In genomic region chr5:72463499-72464052, GRCh38 we compare ENCODE assay signal across 18 cellular contexts. TPM values are rescaled to one million over a fixed set of nuclear protein-coding genes. Genes with fewer than 3 reads are reported as not detected.
DNase-seq lines count a peak whose midpoint lies in the region; ATAC-seq, FAIRE-seq and TF ChIP-seq lines count a peak whose summit lies in the region.
"Had no signal": no experiment of that assay in that cellular context is flagged by ENCODE, and none has a peak within 500 bp of the region (broad histone marks: within the 10 kb centered on the region; RNA-seq: fewer than 3 reads in every experiment).

No MANE protein-coding gene starts in this region.

- H3K4me1 ChIP-seq in GM23338 (ENCODE audit: insufficient read depth) (no peaks in the 10 kb centered on the region), H1 (replicated peaks in 1 of 4; ENCODE audit: control insufficient read depth in 3 of 4, insufficient read depth in 4 of 4, low read length in 3 of 4) (no peaks in the 10 kb centered on the region), neural progenitor cell (no peaks in the 10 kb centered on the region), pancreas (peaks cover 0 to 7% (median 0%) of the 10 kb centered on the region in 3 donors)

- intact Hi-C loops in pancreas (cut with DNase I), result no loop called here

- H3K9ac ChIP-seq in H1 (replicated peaks in 1 of 4; ENCODE audit: extremely low read depth in 1 of 4, low read depth in 3 of 4, low read length in 3 of 4) (no peak overlapping the region), neural progenitor cell (no peak overlapping the region)

- H3K18ac ChIP-seq in H1 (ENCODE audit: extremely low read depth, low read length), result no peak overlapping the region

- TF ChIP-seq POLR2A in H1 (IDR thresholded peaks at IDR 0.05; ENCODE audit: control extremely low read depth in 1 of 2, low read depth in 2 of 2, low read length in 2 of 2), result no peak

- no peaks in the 10 kb centered on the region for H3K36me3 ChIP-seq in GM23338 (ENCODE audit: insufficient read depth)
- no peaks in the 10 kb centered on the region for H3K36me3 ChIP-seq in H1 (ENCODE audit: control insufficient read depth in 2 of 4, insufficient read depth in 4 of 4, low read length in 3 of 4)
- H3K36me3 ChIP-seq in neural progenitor cell, result no peaks in the 10 kb centered on the region
- no peaks in the 10 kb centered on the region for H3K36me3 ChIP-seq in pancreas

- H2AFZ ChIP-seq in GM23338, result peak overlapping the region; percentile 26; the same call in 1 of the 2 replicates
- no peak overlapping the region for H2AFZ ChIP-seq in H1 (ENCODE audit: low read length)
- peak overlapping the region; percentile 23 for H2AFZ ChIP-seq in neural progenitor cell (replicated peaks)

- POLR2A ChIA-PET in H1 (lab: Charles Lee; ENCODE audit: partially characterized antibody), result no interaction called here

- no peak overlapping the region for H4K5ac ChIP-seq in H1 (ENCODE audit: insufficient read length, low read depth, low read length)

- no peak overlapping the region for H2BK20ac ChIP-seq in H1 (ENCODE audit: low read length)

- ATAC-seq in GM23338, result peak; percentile 57; the same call in 2 of the 3 replicates
- no peak for ATAC-seq in activated CD8-positive, alpha-beta memory T cell treated with anti-CD3 and anti-CD28 coated beads, Interleukin-2, amount 10 ng/mL, durations not matched to agents 7 days and 5 days
- no peak for ATAC-seq in pancreas
- ATAC-seq: activated naive CD4-positive, alpha-beta T cell treated with anti-CD3 and anti-CD28 coated beads, Interleukin-2, amount 50 U/mL, for 72 hours; HCT116; Panc1 had no signal

- no peak overlapping the region for H3K14ac ChIP-seq in H1 (ENCODE audit: insufficient read length)

- no peak overlapping the region for H2BK120ac ChIP-seq in H1 (replicated peaks; ENCODE audit: low read depth, low read length)

- peak; percentile 6 to 23; a peak in 2 of 4 replicates for TF ChIP-seq CTCF in GM23338 (conservative IDR thresholded peaks at IDR 0.05; ENCODE audit: low read depth in 2 of 2)
- peak in 2 of 3 experiments; percentile 20 to 43; a peak in 2 of 4 replicates for TF ChIP-seq CTCF in H1 (IDR thresholded peaks at IDR 0.05; ENCODE audit: control extremely low read depth in 1 of 3, insufficient read depth in 1 of 3, low read depth in 1 of 3, low read length in 3 of 3)
- TF ChIP-seq CTCF in neural progenitor cell (IDR thresholded peaks at IDR 0.05), result peak; percentile 33
- TF ChIP-seq CTCF in progenitor cell of endocrine pancreas (IDR thresholded peaks at IDR 0.05; ENCODE audit: unreplicated experiment), result no peak
- TF ChIP-seq CTCF in pancreas (IDR thresholded peaks at IDR 0.05), result no peak

- no peak overlapping the region for H3K23ac ChIP-seq in H1 (ENCODE audit: insufficient read length)

- H3K27ac ChIP-seq in GM23338 (ENCODE audit: low read depth) (no peak overlapping the region), H1 (ENCODE audit: low read depth, low read length) (no peak overlapping the region), neural progenitor cell (no peak overlapping the region), pancreas (no peak overlapping the region)

- H2BK12ac ChIP-seq in H1 (ENCODE audit: low read depth, low read length), result no peak overlapping the region

- H3K4ac ChIP-seq in H1 (replicated peaks; ENCODE audit: insufficient read length, low read depth, low read length), result no peak overlapping the region

- H3F3A ChIP-seq in GM23338 (replicated peaks; ENCODE audit: low read depth) (no peaks in the 10 kb centered on the region), neural progenitor cell (ENCODE audit: low read depth) (no peaks in the 10 kb centered on the region)

- WGBS in H1 (ENCODE audit: extremely low coverage in 1 of 2, insufficient coverage in 1 of 2, insufficient read length in 1 of 2, insufficient replicate concordance in 2 of 2, low coverage in 1 of 2, low lambda C conversion rate in 2 of 2, missing lambda C conversion rate in 1 of 2), 2 experiments, result 84% methylated on average over 5 of the region's 5 CpGs; no CpG with 5 or more reads in 1 of the 2 experiments
- WGBS in pancreas, 2 donors, result 77 to 84% methylated on average over 5 of the region's 5 CpGs

- H3K27ac Mint-ChIP-seq in GM23338, result no peak overlapping the region
- peak overlapping the region; percentile 38 for H3K27ac Mint-ChIP-seq in neural progenitor cell
- no peak overlapping the region for H3K27ac Mint-ChIP-seq in activated CD8-positive, alpha-beta memory T cell treated with anti-CD3 and anti-CD28 coated beads, Interleukin-2, amount 10 ng/mL, durations not matched to agents 7 days and 5 days
- H3K27ac Mint-ChIP-seq in progenitor cell of endocrine pancreas, result no peak overlapping the region
- H3K27ac Mint-ChIP-seq: activated naive CD4-positive, alpha-beta T cell treated with anti-CD3 and anti-CD28 coated beads, Interleukin-2, amount 50 U/mL, for 72 hours; IgD-negative memory B cell had no signal

- peaks cover 6% of the 10 kb centered on the region for H3K27me3 Mint-ChIP-seq in GM23338 (ENCODE audit: insufficient read depth, low read depth, poor library complexity)
- H3K27me3 Mint-ChIP-seq in neural progenitor cell (ENCODE audit: insufficient read depth, low read depth), result peaks cover 3% of the 10 kb centered on the region
- peaks cover 19% of the 10 kb centered on the region for H3K27me3 Mint-ChIP-seq in activated CD8-positive, alpha-beta memory T cell treated with anti-CD3 and anti-CD28 coated beads, Interleukin-2, amount 10 ng/mL, durations not matched to agents 7 days and 5 days
- peaks cover 3% of the 10 kb centered on the region for H3K27me3 Mint-ChIP-seq in progenitor cell of endocrine pancreas

- H3K9me3 ChIP-seq in H1 (ENCODE audit: insufficient read depth in 2 of 2, low read depth in 1 of 2, low read length in 1 of 2) (no peaks in the 10 kb centered on the region), neural progenitor cell (ENCODE audit: low read depth) (no peaks in the 10 kb centered on the region), pancreas (no peaks in the 10 kb centered on the region)

- H3K79me2 ChIP-seq in GM23338 (replicated peaks; ENCODE audit: insufficient read depth), result no peaks in the 10 kb centered on the region
- H3K79me2 ChIP-seq in H1 (ENCODE audit: control insufficient read depth in 1 of 2, insufficient read depth in 2 of 2, low read length in 2 of 2), result no peaks in the 10 kb centered on the region
- H3K79me2 ChIP-seq in neural progenitor cell (ENCODE audit: low read depth), result no peaks in the 10 kb centered on the region

- no peak overlapping the region for H2BK5ac ChIP-seq in H1 (ENCODE audit: low read depth, low read length)

- DNase-seq in GM23338 (ENCODE audit: low spot score) (peak; percentile 38), NCI-H1105 treated with DMSO at 0.1 percent for 48 hours (lab: John Stamatoyannopoulos, UW) (peak; percentile 44), H1 (ENCODE audit: low read depth in 1 of 2, low spot score in 2 of 2) (no peak), neural progenitor cell (ENCODE audit: low spot score) (no peak), progenitor cell of endocrine pancreas (ENCODE audit: low spot score, unreplicated experiment) (no peak), C1 segment of cervical spinal cord (lab: John Stamatoyannopoulos, UW) (no peak), pancreas (no peak)
- no peak for DNase-seq in activated CD8-positive, alpha-beta memory T cell treated with anti-CD3 and anti-CD28 coated beads, Interleukin-2, amount 10 ng/mL, durations not matched to agents 7 days and 5 days
- DNase-seq: activated CD4-positive, alpha-beta T cell treated with anti-CD3 and anti-CD28 coated beads for 1 hour; AML-193; NCI-H1694 treated with DMSO at 0.1 percent for 48 hours; NCI-H524; T-helper 1 cell had no signal

- H2BK15ac ChIP-seq in H1 (ENCODE audit: low read length), result no peak overlapping the region

- no peak for TF ChIP-seq EP300 in H1 (IDR thresholded peaks at IDR 0.05; ENCODE audit: borderline replicate concordance in 1 of 2, low read depth in 2 of 2, low read length in 2 of 2)

- H3K4me2 ChIP-seq in GM23338 (no peak overlapping the region), H1 (ENCODE audit: insufficient read depth in 1 of 2, low read depth in 2 of 2, low read length in 2 of 2) (no peak overlapping the region), neural progenitor cell (no peak overlapping the region)

- no peaks in the 10 kb centered on the region for H3K36me3 Mint-ChIP-seq in GM23338 (ENCODE audit: low read depth)
- H3K36me3 Mint-ChIP-seq in neural progenitor cell, result peaks cover 4% of the 10 kb centered on the region
- no peaks in the 10 kb centered on the region for H3K36me3 Mint-ChIP-seq in activated CD8-positive, alpha-beta memory T cell treated with anti-CD3 and anti-CD28 coated beads, Interleukin-2, amount 10 ng/mL, durations not matched to agents 7 days and 5 days
- H3K36me3 Mint-ChIP-seq in progenitor cell of endocrine pancreas (ENCODE audit: insufficient read depth), result no peaks in the 10 kb centered on the region
- H3K36me3 Mint-ChIP-seq: activated naive CD4-positive, alpha-beta T cell treated with anti-CD3 and anti-CD28 coated beads, Interleukin-2, amount 50 U/mL, for 72 hours; IgD-negative memory B cell had no signal

- no peaks in the 10 kb centered on the region for H4K20me1 ChIP-seq in GM23338 (replicated peaks; ENCODE audit: insufficient read depth)
- H4K20me1 ChIP-seq in H1 (replicated peaks in 1 of 2; ENCODE audit: control insufficient read depth in 1 of 2, insufficient read depth in 2 of 2, low read length in 2 of 2), result no peaks in the 10 kb centered on the region
- no peaks in the 10 kb centered on the region for H4K20me1 ChIP-seq in neural progenitor cell (ENCODE audit: low read depth)

- H3K79me1 ChIP-seq in H1 (ENCODE audit: low read depth, low read length), result no peaks in the 10 kb centered on the region

- H3K9me2 ChIP-seq in GM23338 (ENCODE audit: insufficient read depth), result no peaks in the 10 kb centered on the region

- H4K8ac ChIP-seq in H1 (ENCODE audit: extremely low read depth, insufficient read depth, low read length), result no peak overlapping the region

- peak in 1 of 2 experiments; percentile 27; a peak in 1 of 4 replicates for TF ChIP-seq RAD21 in H1 (IDR thresholded peaks at IDR 0.05 in 1 of 2, conservative IDR thresholded peaks at IDR 0.05 in 1 of 2; ENCODE audit: low read depth in 2 of 2, low read length in 2 of 2)

- H3K56ac ChIP-seq in H1 (replicated peaks; ENCODE audit: insufficient read length, low read depth, low read length), result no peak overlapping the region

- H3K9me3 Mint-ChIP-seq in GM23338 (no peaks in the 10 kb centered on the region), neural progenitor cell (peaks cover 12% of the 10 kb centered on the region), progenitor cell of endocrine pancreas (ENCODE audit: low read depth) (no peaks in the 10 kb centered on the region)
- no peaks in the 10 kb centered on the region for H3K9me3 Mint-ChIP-seq in activated CD8-positive, alpha-beta memory T cell treated with anti-CD3 and anti-CD28 coated beads, Interleukin-2, amount 10 ng/mL, durations not matched to agents 7 days and 5 days (ENCODE audit: low read depth)
- H3K9me3 Mint-ChIP-seq: activated naive CD4-positive, alpha-beta T cell treated with anti-CD3 and anti-CD28 coated beads, Interleukin-2, amount 50 U/mL, for 72 hours; central memory CD8-positive, alpha-beta T cell had no signal

- CTCF ChIA-PET in H1 (lab: Charles Lee; ENCODE audit: partially characterized antibody), result interaction anchor here (0.6 to 1.9 kb wide), 27 partner anchors 9 to 349 kb away, joined by 3 to 7 read pairs (median 3); no protein-coding TSS in a partner anchor
- CTCF ChIA-PET in activated CD8-positive, alpha-beta memory T cell treated with anti-CD3 and anti-CD28 coated beads, Interleukin-2, amount 10 ng/mL, durations not matched to agents 7 days and 5 days (lab: Charles Lee), result no interaction called here

- no peaks in the 10 kb centered on the region for H3K23me2 ChIP-seq in H1 (ENCODE audit: low read depth, low read length)

- no peak overlapping the region for H4K91ac ChIP-seq in H1 (replicated peaks; ENCODE audit: insufficient read length, low read length)

- FAIRE-seq in H1 (lab: Jason Lieb, UNC), result no peak
- no peak for FAIRE-seq in pancreas (lab: Jason Lieb, UNC)

- H2AK5ac ChIP-seq in H1 (ENCODE audit: low read depth, low read length), result no peak overlapping the region

- no peak overlapping the region for H3K4me3 Mint-ChIP-seq in GM23338
- no peak overlapping the region for H3K4me3 Mint-ChIP-seq in neural progenitor cell
- H3K4me3 Mint-ChIP-seq in activated CD8-positive, alpha-beta memory T cell treated with anti-CD3 and anti-CD28 coated beads, Interleukin-2, amount 10 ng/mL, durations not matched to agents 7 days and 5 days, result no peak overlapping the region
- no peak overlapping the region for H3K4me3 Mint-ChIP-seq in progenitor cell of endocrine pancreas (ENCODE audit: low read depth)
- H3K4me3 Mint-ChIP-seq: central memory CD8-positive, alpha-beta T cell; IgD-negative memory B cell had no signal

- H3K4me1 Mint-ChIP-seq in GM23338 (peaks cover 4% of the 10 kb centered on the region; the same call in 2 of the 3 replicates), neural progenitor cell (peaks cover 32% of the 10 kb centered on the region), progenitor cell of endocrine pancreas (ENCODE audit: low read depth) (no peaks in the 10 kb centered on the region)
- no peaks in the 10 kb centered on the region for H3K4me1 Mint-ChIP-seq in activated CD8-positive, alpha-beta memory T cell treated with anti-CD3 and anti-CD28 coated beads, Interleukin-2, amount 10 ng/mL, durations not matched to agents 7 days and 5 days
- H3K4me1 Mint-ChIP-seq: central memory CD8-positive, alpha-beta T cell had no signal

- no peaks in the 10 kb centered on the region for H3K27me3 ChIP-seq in GM23338 (ENCODE audit: insufficient read depth)
- H3K27me3 ChIP-seq in H1 (replicated peaks in 1 of 4; ENCODE audit: control insufficient read depth in 3 of 4, extremely low read depth in 1 of 4, insufficient read depth in 3 of 4, low read length in 3 of 4), result no peaks in the 10 kb centered on the region
- no peaks in the 10 kb centered on the region for H3K27me3 ChIP-seq in neural progenitor cell
- no peaks in the 10 kb centered on the region for H3K27me3 ChIP-seq in pancreas

- H3K4me3 ChIP-seq in GM23338, result no peak overlapping the region
- no peak overlapping the region for H3K4me3 ChIP-seq in H1 (ENCODE audit: extremely low read depth in 1 of 4, insufficient read depth in 2 of 4, low read depth in 3 of 4, low read length in 4 of 4)
- H3K4me3 ChIP-seq in neural progenitor cell, result no peak overlapping the region
- H3K4me3 ChIP-seq in pancreas, result no peak overlapping the region

RNA-seq across cellular contexts. Expression of gene ZNF366, which starts 43.6 kb away (rescaled TPM):
- total RNA-seq in GM23338 (2014; rRNA removed; shearing (Covaris generic)), result not detected in 2 replicates
- polyA plus RNA-seq in GM23338 (2016; fragmentation: Nextera tagmentation; extraction: Ambion mirVana), result not detected in 2 replicates
- total RNA-seq in H1 (2021; fragmentation: NEBNext Ultra II Directional; extraction: Animal tissue kit (Norgen Biotek cat#: 25700)), result not detected in 2 replicates
- polyA plus RNA-seq in H1 (2011; rRNA removed), result not detected in 2 replicates
- polyA plus RNA-seq in H1 (2011; cell fraction: cytosol; rRNA removed), result not detected
- polyA plus RNA-seq in H1 (2011; cell fraction: nucleus; rRNA removed), result not detected
- polyA plus RNA-seq in H1 (2012, experiment 1 of 2), result not detected in 4 replicates
- polyA plus RNA-seq in H1 (2012, experiment 2 of 2), result not detected
- not detected for polyA plus RNA-seq in H1 (2013, experiment 1 of 2)
- not detected for polyA plus RNA-seq in H1 (2013, experiment 2 of 2)
- polyA minus RNA-seq in H1 (2011; rRNA and poly(A)+ RNA removed), result not detected in 2 replicates
- polyA minus RNA-seq in H1 (2011; cell fraction: cytosol; rRNA and poly(A)+ RNA removed), result not detected
- polyA minus RNA-seq in H1 (2011; cell fraction: nucleus; rRNA and poly(A)+ RNA removed), result not detected
- total RNA-seq in neural progenitor cell (ENCODE audit: low replicate concordance), result not detected in 2 replicates
- not detected for total RNA-seq in activated CD8-positive, alpha-beta memory T cell treated with anti-CD3 and anti-CD28 coated beads, Interleukin-2, amount 10 ng/mL, durations not matched to agents 7 days and 5 days
- not detected in 2 replicates for total RNA-seq in progenitor cell of endocrine pancreas
- total RNA-seq in pancreas, result 1 to 10 TPM in 1 of 6 donors, under 1 TPM in 5; 0.35 to 1.0 (median 0.65) TPM
- polyA plus RNA-seq in pancreas, result under 1 TPM; 0.26 to 0.46 TPM
- total RNA-seq: activated naive CD4-positive, alpha-beta T cell treated with anti-CD3 and anti-CD28 coated beads, Interleukin-2, amount 50 U/mL, for 72 hours had no signal
- polyA plus RNA-seq: IgD-negative memory B cell had no signal

Comparison
In these comparisons a context has a peak if more than half of its experiments do, and no peak if none do; other contexts are left out.
1. DNase-seq: peak in GM23338 (single experiment) and NCI-H1105 treated with DMSO at 0.1 percent for 48 hours (single experiment); none in H1 (0 of 2), neural progenitor cell (single experiment), activated CD8-positive, alpha-beta memory T cell treated with anti-CD3 and anti-CD28 coated beads, Interleukin-2, amount 10 ng/mL, durations not matched to agents 7 days and 5 days (single experiment), progenitor cell of endocrine pancreas (single experiment), C1 segment of cervical spinal cord (0 of 14) and pancreas (0 of 6).
2. CTCF ChIP-seq: peak in GM23338 (2 of 2), H1 (2 of 3) and neural progenitor cell (single experiment); none in progenitor cell of endocrine pancreas (single experiment) and pancreas (0 of 4).